Comparison of ENCODE assay signal across 8 cellular contexts in the genomic region with DNA sequence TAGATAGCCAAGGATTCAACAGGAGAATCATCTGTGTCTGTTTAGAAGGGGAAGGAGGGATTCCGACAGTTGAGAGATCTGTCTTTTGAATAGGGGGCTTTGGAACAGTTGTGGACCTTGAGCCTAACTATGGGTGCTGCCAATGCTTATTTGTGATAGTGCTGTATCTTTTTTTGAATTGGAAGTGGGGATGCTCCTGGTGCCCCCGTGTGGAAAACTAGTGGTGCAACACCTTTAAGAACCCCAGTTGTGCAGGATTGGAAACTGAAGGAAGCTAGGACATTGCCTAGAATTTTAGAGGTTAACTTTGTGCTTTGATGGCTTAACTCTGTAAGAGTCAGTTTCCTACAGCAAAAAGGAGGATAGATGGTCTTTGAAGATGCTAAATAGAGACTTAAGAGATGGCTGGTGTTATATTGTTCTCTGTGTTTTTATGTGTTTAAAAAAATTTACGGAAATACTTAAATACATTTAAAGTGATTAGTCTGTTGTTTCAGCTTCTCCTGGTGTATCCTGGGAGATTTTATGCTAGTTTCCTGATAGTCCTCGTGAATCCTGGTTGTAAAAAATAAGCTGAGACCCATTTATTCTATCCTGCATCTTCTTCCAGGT.
A peak's percentile ranks its signal among the peaks of the same experiment; 100 is the strongest.
DNase-seq lines count a peak whose midpoint lies in the region; ATAC-seq and TF ChIP-seq lines count a peak whose summit lies in the region.

No MANE protein-coding gene starts in this region.

- H3K4me3 ChIP-seq in colonic mucosa (no peak overlapping the region), lower lobe of right lung (no peak overlapping the region)

- H3K36me3 ChIP-seq in colonic mucosa (no peaks in the 10 kb centered on the region), lower lobe of right lung (peaks cover 44% of the 10 kb centered on the region)

- H3K4me1 ChIP-seq in colonic mucosa (no peaks in the 10 kb centered on the region), lower lobe of right lung (peaks cover 14% of the 10 kb centered on the region)

- no peaks in the 10 kb centered on the region for H3K9me3 ChIP-seq in colonic mucosa
- H3K9me3 ChIP-seq in lower lobe of right lung, result no peaks in the 10 kb centered on the region

- peak; percentile 20 for DNase-seq in NCI-H2029 treated with DMSO at 0.1 percent for 48 hours (lab: John Stamatoyannopoulos, UW)
- no peak for DNase-seq in NCI-H2029 (lab: John Stamatoyannopoulos, UW)
- peak; percentile 65 for DNase-seq in M059J (ENCODE audit: low read depth)
- DNase-seq in T-helper 9 cell, result peak; percentile 10
- peak; percentile 36 for DNase-seq in colonic mucosa
- no peak for DNase-seq in lower lobe of right lung
- peak; percentile 40 for DNase-seq in stimulated activated naive CD8-positive, alpha-beta T cell treated with anti-CD3 and anti-CD28 coated beads, Interleukin-15, Interleukin-2, amounts not matched to agents 100 U/mL and 50 U/mL, for 24 hours

- ATAC-seq in lower lobe of right lung, result peak; percentile 64 to 83
- no peak for ATAC-seq in stimulated activated naive CD8-positive, alpha-beta T cell treated with anti-CD3 and anti-CD28 coated beads, Interleukin-15, Interleukin-2, amounts not matched to agents 100 U/mL and 50 U/mL, for 24 hours
- ATAC-seq in HG02678 (IDR thresholded peaks at IDR 0.05; ENCODE audit: unreplicated experiment), result no peak

- peak; percentile 63 for TF ChIP-seq CTCF in colonic mucosa (IDR thresholded peaks at IDR 0.05)
- peak; percentile 75 for TF ChIP-seq CTCF in lower lobe of right lung (IDR thresholded peaks at IDR 0.05)

- intact Hi-C loops in colonic mucosa (cut with DNase I), result loop anchor here (2.0 to 10.0 kb wide), 2 partner anchors 126 to 194 kb away; no protein-coding TSS in a partner anchor
- intact Hi-C loops in lower lobe of right lung (cut with DNase I), result loop anchor here (10.0 kb wide), 1 partner anchor 196 kb away; no protein-coding TSS in a partner anchor

- H3K27ac ChIP-seq in colonic mucosa, result no peak overlapping the region
- H3K27ac ChIP-seq in lower lobe of right lung, result no peak overlapping the region

- H3K27me3 ChIP-seq in colonic mucosa (no peaks in the 10 kb centered on the region), lower lobe of right lung (ENCODE audit: low read depth) (no peaks in the 10 kb centered on the region)

- H3K9ac ChIP-seq in colonic mucosa (ENCODE audit: low read depth in 2 of 2, low read length in 2 of 2), result no peak overlapping the region

Comparison
In these comparisons a context has a peak if more than half of its experiments do, and no peak if none do; other contexts are left out.
1. DNase-seq: peak in NCI-H2029 treated with DMSO at 0.1 percent for 48 hours (single experiment), M059J (single experiment), T-helper 9 cell (single experiment), colonic mucosa (single experiment) and stimulated activated naive CD8-positive, alpha-beta T cell treated with anti-CD3 and anti-CD28 coated beads, Interleukin-15, Interleukin-2, amounts not matched to agents 100 U/mL and 50 U/mL, for 24 hours (single experiment); none in NCI-H2029 (single experiment) and lower lobe of right lung (single experiment).
2. ATAC-seq: peak in lower lobe of right lung (2 of 2); none in stimulated activated naive CD8-positive, alpha-beta T cell treated with anti-CD3 and anti-CD28 coated beads, Interleukin-15, Interleukin-2, amounts not matched to agents 100 U/mL and 50 U/mL, for 24 hours (single experiment) and HG02678 (single experiment).